In the genomic region with DNA sequence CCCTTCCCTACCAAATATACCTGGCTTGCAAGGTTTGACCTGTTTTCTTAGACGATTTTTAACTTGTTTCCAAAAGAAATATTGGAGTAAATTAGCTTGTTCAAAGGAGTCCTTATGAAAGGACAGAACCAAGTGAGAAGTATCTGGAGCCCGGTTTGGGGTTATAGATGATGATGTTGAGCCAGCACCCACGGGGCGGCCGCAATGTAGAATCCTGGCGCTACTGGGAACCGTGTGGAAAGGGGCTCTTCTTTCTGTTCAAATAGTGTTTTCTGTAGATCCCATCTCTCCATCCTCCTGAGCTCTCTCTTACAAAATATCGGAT, we compare ENCODE assay signal across 8 cellular contexts. TPM values are rescaled to one million over a fixed set of nuclear protein-coding genes. Genes with fewer than 3 reads are reported as not detected.
DNase-seq lines count a peak whose midpoint lies in the region; TF ChIP-seq lines count a peak whose summit lies in the region.

No MANE protein-coding gene starts in this region.

- H2BK5ac ChIP-seq in mesendoderm (ENCODE audit: low read length), result no peak overlapping the region

- peaks cover 4% of the 10 kb centered on the region for H3K36me3 ChIP-seq in mesendoderm (ENCODE audit: control insufficient read depth, insufficient read depth, low read length)
- no peaks in the 10 kb centered on the region for H3K36me3 ChIP-seq in uterus

- no peaks in the 10 kb centered on the region for H3K9me3 Mint-ChIP-seq in activated naive CD4-positive, alpha-beta T cell treated with anti-CD3 and anti-CD28 coated beads, Interleukin-2, amount 50 U/mL, for 24 hours
- no peaks in the 10 kb centered on the region for H3K9me3 Mint-ChIP-seq in brain

- H3K4me3 ChIP-seq in mesendoderm (ENCODE audit: low read length), result peak overlapping the region; percentile 22
- H3K4me3 ChIP-seq in uterus, result peak overlapping the region; percentile 65 to 86

- peaks cover 31% of the 10 kb centered on the region for H3K79me2 ChIP-seq in mesendoderm (ENCODE audit: control insufficient read depth, insufficient read depth, low read length)

- H3K4me2 ChIP-seq in mesendoderm (ENCODE audit: low read length), result peak overlapping the region; percentile 77

- no peak overlapping the region for H4K5ac ChIP-seq in mesendoderm (ENCODE audit: low read length)

- H3K27me3 Mint-ChIP-seq in activated naive CD4-positive, alpha-beta T cell treated with anti-CD3 and anti-CD28 coated beads, Interleukin-2, amount 50 U/mL, for 24 hours, result no peaks in the 10 kb centered on the region
- peaks cover 19% of the 10 kb centered on the region for H3K27me3 Mint-ChIP-seq in brain

- H2AK5ac ChIP-seq in mesendoderm (ENCODE audit: low read length), result no peak overlapping the region

- peak overlapping the region; percentile 89 for H3K27ac Mint-ChIP-seq in activated naive CD4-positive, alpha-beta T cell treated with anti-CD3 and anti-CD28 coated beads, Interleukin-2, amount 50 U/mL, for 24 hours
- peak overlapping the region; percentile 96 to 99 (median 98) for H3K27ac Mint-ChIP-seq in brain

- H3K23ac ChIP-seq in mesendoderm (ENCODE audit: low read length), result no peak overlapping the region

- H3K56ac ChIP-seq in mesendoderm (ENCODE audit: low read length), result peak overlapping the region; percentile 59

- H3K27me3 ChIP-seq in mesendoderm (ENCODE audit: insufficient read depth, low read length, poor library complexity), result no peaks in the 10 kb centered on the region
- H3K27me3 ChIP-seq in uterus, result no peaks in the 10 kb centered on the region

- H3K4me1 ChIP-seq in mesendoderm (ENCODE audit: control insufficient read depth, low read depth, low read length), result peaks cover 6% of the 10 kb centered on the region
- peaks cover 0 to 3% of the 10 kb centered on the region in 2 donors for H3K4me1 ChIP-seq in uterus

- no peak for DNase-seq in activated naive CD4-positive, alpha-beta T cell treated with Interleukin-2 at 50 U/mL for 16 hours
- no peak for DNase-seq in mesendoderm
- DNase-seq in uterus, result no peak
- no peak for DNase-seq in NCI-H1694 treated with DMSO at 0.1 percent for 48 hours (lab: John Stamatoyannopoulos, UW)
- no peak for DNase-seq in DMS53 (lab: John Stamatoyannopoulos, UW)
- DNase-seq in kidney glomerular epithelial cell (lab: John Stamatoyannopoulos, UW), result no peak

- peaks cover 40% of the 10 kb centered on the region for H3K4me1 Mint-ChIP-seq in activated naive CD4-positive, alpha-beta T cell treated with anti-CD3 and anti-CD28 coated beads, Interleukin-2, amount 50 U/mL, for 24 hours
- peaks cover 61% of the 10 kb centered on the region for H3K4me1 Mint-ChIP-seq in brain

- peaks cover 11% of the 10 kb centered on the region for H3K79me1 ChIP-seq in mesendoderm (ENCODE audit: low read length)

- intact Hi-C loops in uterus (cut with DNase I; ENCODE audit: low total_unique reads), result no loop called here

- H3K36me3 Mint-ChIP-seq in activated naive CD4-positive, alpha-beta T cell treated with anti-CD3 and anti-CD28 coated beads, Interleukin-2, amount 50 U/mL, for 24 hours, result peaks cover 17% of the 10 kb centered on the region
- H3K36me3 Mint-ChIP-seq in brain, result peaks cover 28% of the 10 kb centered on the region

- no peak overlapping the region for H2BK120ac ChIP-seq in mesendoderm (ENCODE audit: low read depth, low read length)

- H3K9ac ChIP-seq in mesendoderm (ENCODE audit: low read length), result peak overlapping the region; percentile 69

- TF ChIP-seq POLR2A in uterus (IDR thresholded peaks at IDR 0.05), result no peak

- H2BK15ac ChIP-seq in mesendoderm (replicated peaks; ENCODE audit: low read depth), result no peak overlapping the region

- H3K9me3 ChIP-seq in uterus, result no peaks in the 10 kb centered on the region

- TF ChIP-seq CTCF in brain (conservative IDR thresholded peaks at IDR 0.05), result no peak
- no peak for TF ChIP-seq CTCF in uterus (IDR thresholded peaks at IDR 0.05)

- peak overlapping the region; percentile 96 for H3K4me3 Mint-ChIP-seq in activated naive CD4-positive, alpha-beta T cell treated with anti-CD3 and anti-CD28 coated beads, Interleukin-2, amount 50 U/mL, for 24 hours
- peak overlapping the region; percentile 94 to 98 (median 97) for H3K4me3 Mint-ChIP-seq in brain

- H3K18ac ChIP-seq in mesendoderm (ENCODE audit: low read length), result peak overlapping the region; percentile 54

- WGBS in mesendoderm (ENCODE audit: extremely low coverage, insufficient coverage, low lambda C conversion rate), result no CpG with 5 or more reads among the region's 8 CpGs

- H3K27ac ChIP-seq in mesendoderm (ENCODE audit: low read depth, low read length) (no peak overlapping the region), uterus (peak overlapping the region; percentile 78 to 79)

- peak overlapping the region; percentile 78 for H4K8ac ChIP-seq in mesendoderm (ENCODE audit: low read depth, low read length)

- no peak overlapping the region for H3K4ac ChIP-seq in mesendoderm (ENCODE audit: low read depth, low read length)

RNA-seq across cellular contexts. Expression of a gene that starts 0.5 kb away (rescaled TPM):
- 33.7 TPM for polyA plus RNA-seq in brain (ENCODE audit: insufficient read depth, low read depth, low replicate concordance)
- 35.1 TPM for polyA plus RNA-seq in mesendoderm (2013, experiment 1 of 2)
- 35.8 TPM for polyA plus RNA-seq in mesendoderm (2013, experiment 2 of 2)
- 10 to 100 TPM in 2 of 4 donors, 1 to 10 TPM in 2; 2.4 to 59.3 (median 25.5) TPM for total RNA-seq in uterus

RNA-seq across cellular contexts. Expression of a gene that starts 28.7 kb away (rescaled TPM):
- polyA plus RNA-seq in brain (ENCODE audit: insufficient read depth, low read depth, low replicate concordance), result 0.17 TPM
- polyA plus RNA-seq in mesendoderm (2013, experiment 1 of 2), result 0.01 TPM
- 0.01 TPM for polyA plus RNA-seq in mesendoderm (2013, experiment 2 of 2)
- total RNA-seq in uterus, result not detected
